ENCODE assay signal across 14 cellular contexts in the genomic region with DNA sequence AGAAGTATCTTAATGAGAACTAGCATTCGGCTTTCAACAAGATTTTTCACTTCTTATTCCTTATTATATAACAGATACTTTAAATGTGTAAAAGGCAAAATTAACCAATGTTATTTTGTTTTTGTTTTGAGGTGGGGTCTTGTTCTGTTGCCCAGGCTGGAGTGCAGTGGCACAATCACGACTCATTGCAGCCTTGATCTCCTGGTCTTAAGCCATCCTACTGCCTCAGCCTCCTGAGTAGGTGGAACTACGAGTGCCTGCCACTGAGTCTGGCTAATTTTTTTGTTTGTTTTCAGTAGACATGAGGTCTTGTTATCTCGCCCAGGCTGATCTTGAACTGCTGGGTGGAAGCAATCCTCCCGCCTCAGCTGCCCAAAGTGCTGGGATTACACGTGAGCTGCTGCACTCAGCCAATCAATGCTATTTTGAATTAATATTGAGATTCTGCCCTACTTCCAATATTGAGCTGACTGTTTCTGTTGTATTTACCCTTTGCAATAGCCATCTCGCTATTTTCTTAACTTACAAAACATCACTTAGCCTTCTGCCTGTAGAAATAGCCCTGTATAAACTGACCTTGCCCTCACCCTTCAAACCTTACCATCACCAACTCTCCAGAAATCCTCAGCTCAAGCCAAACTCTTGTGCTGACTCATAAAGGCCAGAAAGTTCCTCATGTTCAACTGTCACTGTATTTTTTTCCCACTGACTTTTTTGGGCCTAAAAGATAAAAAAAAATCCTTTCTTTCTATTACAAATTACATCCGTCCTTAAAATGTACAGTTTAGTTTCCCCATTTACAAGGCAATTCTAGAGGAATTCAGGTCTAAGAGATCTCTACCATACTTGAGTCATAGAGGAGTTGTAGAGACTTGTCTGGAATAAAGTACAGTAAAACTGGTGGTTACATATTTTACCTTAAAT.
DNase-seq lines count a peak whose midpoint lies in the region; ATAC-seq and TF ChIP-seq lines count a peak whose summit lies in the region.
"Had no signal": no experiment of that assay in that cellular context is flagged by ENCODE, and none has a peak within 500 bp of the region (broad histone marks: within the 10 kb centered on the region; RNA-seq: fewer than 3 reads in every experiment).

No MANE protein-coding gene starts in this region.

- H3K4me1 ChIP-seq in foreskin keratinocyte: peaks cover 35% of the 10 kb centered on the region
- H3K4me1 ChIP-seq: BE2C had no signal

- ATAC-seq in foreskin keratinocyte: peak; percentile 89

- POLR2A ChIA-PET in AG04449 (lab: Yijun Ruan, JAX): no interaction called here

- H3K4me3 ChIP-seq in AG04449 (ENCODE audit: low read depth, low read length): no peak overlapping the region

- CTCF ChIA-PET in AG04449 (lab: Yijun Ruan, JAX): interaction anchor here (1.1 to 2.6 kb wide), 4 partner anchors 10 to 189 kb away, joined by 3 to 7 read pairs (median 4); no protein-coding TSS in a partner anchor

- peak overlapping the region; percentile 31 for H3K27ac ChIP-seq in foreskin keratinocyte

- no peaks in the 10 kb centered on the region for H3K27me3 ChIP-seq in foreskin keratinocyte
- H3K27me3 ChIP-seq: BE2C had no signal

- TF ChIP-seq CTCF in AG04449 (IDR thresholded peaks at IDR 0.05; ENCODE audit: insufficient read depth, low read length, missing control alignments) (no peak), foreskin keratinocyte (conservative IDR thresholded peaks at IDR 0.05) (no peak)

- DNase-seq in AG04449 (ENCODE audit: low read depth, low spot score) (peak; percentile 42), HUDEP-2 (lab: John Stamatoyannopoulos, UW; ENCODE audit: unreplicated experiment in 76 of 76) (peak in 39 of 76 experiments; percentile 1 to 52 (median 23)), amniotic epithelial cell (ENCODE audit: low read depth) (peak; percentile 86), foreskin keratinocyte (peak; percentile 68 to 81), T-helper 1 cell (no peak)
- no peak for DNase-seq in activated CD4-positive, alpha-beta T cell treated with anti-CD3 and anti-CD28 coated beads for 1 hour
- DNase-seq in stimulated activated CD4-positive, alpha-beta T cell treated with anti-CD3 and anti-CD28 coated beads, Interleukin-15, amount 100 ng/mL, for 24 hours: no peak
- no peak for DNase-seq in effector CD4-positive, alpha-beta T cell
- DNase-seq: BE2C; KBM-7; NCI-H345; SHP77 treated with DMSO at 0.1 percent for 48 hours; stimulated activated CD4-positive, alpha-beta T cell treated with anti-CD3 and anti-CD28 coated beads, Interleukin-2, amount 100 ng/mL, for 48 hours; substantia nigra had no signal

Comparison
In these comparisons a context has a peak if more than half of its experiments do, and no peak if none do; other contexts are left out.
1. DNase-seq: peak in AG04449 (single experiment), HUDEP-2 (39 of 76), amniotic epithelial cell (single experiment) and foreskin keratinocyte (2 of 2); none in T-helper 1 cell (0 of 5), activated CD4-positive, alpha-beta T cell treated with anti-CD3 and anti-CD28 coated beads for 1 hour (single experiment), stimulated activated CD4-positive, alpha-beta T cell treated with anti-CD3 and anti-CD28 coated beads, Interleukin-15, amount 100 ng/mL, for 24 hours (single experiment) and effector CD4-positive, alpha-beta T cell (single experiment).